29 cellular contexts compared by ENCODE assay signal in genomic region chr6:99607416-99608036, GRCh38. TPM values are rescaled to one million over a fixed set of nuclear protein-coding genes. Genes with fewer than 3 reads are reported as not detected.
DNase-seq lines count a peak whose midpoint lies in the region; ATAC-seq and TF ChIP-seq lines count a peak whose summit lies in the region.
"Had no signal": no experiment of that assay in that cellular context is flagged by ENCODE, and none has a peak within 500 bp of the region (broad histone marks: within the 10 kb centered on the region; RNA-seq: fewer than 3 reads in every experiment).

No MANE protein-coding gene starts in this region.

- peaks cover 79% of the 10 kb centered on the region for H3K27me3 Mint-ChIP-seq in activated CD4-positive, alpha-beta T cell treated with anti-CD3 and anti-CD28 coated beads for 36 hours
- peaks cover 36% of the 10 kb centered on the region for H3K27me3 Mint-ChIP-seq in glutamatergic neuron (ENCODE audit: unreplicated experiment)
- H3K27me3 Mint-ChIP-seq in stimulated activated naive B cell treated with anti-CD40 and anti-IgM and Interleukin-4, amounts not matched to agents 10 μg/mL and 1 μg/mL and 100 μg/mL, for 72 hours, result peaks cover 64 to 88% of the 10 kb centered on the region in 2 donors

- H3K36me3 Mint-ChIP-seq in activated CD4-positive, alpha-beta T cell treated with anti-CD3 and anti-CD28 coated beads for 36 hours (ENCODE audit: low read depth), result no peaks in the 10 kb centered on the region
- H3K36me3 Mint-ChIP-seq in glutamatergic neuron (ENCODE audit: unreplicated experiment), result peaks cover 4% of the 10 kb centered on the region
- peaks cover 0 to 6% of the 10 kb centered on the region in 2 donors for H3K36me3 Mint-ChIP-seq in stimulated activated naive B cell treated with anti-CD40 and anti-IgM and Interleukin-4, amounts not matched to agents 10 μg/mL and 1 μg/mL and 100 μg/mL, for 72 hours
- H3K36me3 Mint-ChIP-seq: T-cell had no signal

- peak overlapping the region; percentile 20 for H3K4me3 Mint-ChIP-seq in activated CD4-positive, alpha-beta T cell treated with anti-CD3 and anti-CD28 coated beads for 36 hours
- peak overlapping the region; percentile 88 for H3K4me3 Mint-ChIP-seq in glutamatergic neuron (ENCODE audit: unreplicated experiment)
- H3K4me3 Mint-ChIP-seq in stimulated activated naive B cell treated with anti-CD40 and anti-IgM and Interleukin-4, amounts not matched to agents 10 μg/mL and 1 μg/mL and 100 μg/mL, for 72 hours, result peak overlapping the region in 1 of 2 donors; percentile 39
- H3K4me3 Mint-ChIP-seq: stimulated activated naive CD8-positive, alpha-beta T cell treated with anti-CD3 and anti-CD28 coated beads, Interleukin-15, Interleukin-2, amounts not matched to agents 100 ng/mL and 50 ng/mL, for 24 hours; T-cell had no signal

- intact Hi-C loops in activated CD4-positive, alpha-beta T cell treated with anti-CD3 and anti-CD28 coated beads for 36 hours (cut with DNase I, micrococcal nuclease), result loop anchor here (2.0 to 5.0 kb wide), 3 partner anchors 775 to 859 kb away; partner anchors contain the start of genes POU3F2 (in 1 of the 2) and SIM1 (in 1 of the 2)
- intact Hi-C loops in spleen (cut with DNase I; ENCODE audit: low total_unique reads), result no loop called here

- ATAC-seq in activated CD4-positive, alpha-beta T cell treated with anti-CD3 and anti-CD28 coated beads for 36 hours, result no peak
- ATAC-seq in stimulated activated naive B cell treated with anti-CD40 and anti-IgM and Interleukin-4, amounts not matched to agents 10 μg/mL and 1 μg/mL and 100 μg/mL, for 72 hours (replicated peaks), result no peak
- ATAC-seq: naive thymus-derived CD4-positive, alpha-beta T cell; T-cell had no signal

- TF ChIP-seq POLR2A in spleen (IDR thresholded peaks at IDR 0.05), result no peak

- H3K9me3 Mint-ChIP-seq in activated CD4-positive, alpha-beta T cell treated with anti-CD3 and anti-CD28 coated beads for 36 hours (ENCODE audit: low read depth), result peaks cover 5% of the 10 kb centered on the region
- peaks cover 17% of the 10 kb centered on the region for H3K9me3 Mint-ChIP-seq in glutamatergic neuron (ENCODE audit: unreplicated experiment)
- H3K9me3 Mint-ChIP-seq in stimulated activated naive B cell treated with anti-CD40 and anti-IgM and Interleukin-4, amounts not matched to agents 10 μg/mL and 1 μg/mL and 100 μg/mL, for 72 hours, result no peaks in the 10 kb centered on the region

- peaks cover 17 to 56% (median 38%) of the 10 kb centered on the region in 6 donors for H3K4me1 ChIP-seq in spleen

- peaks cover 33 to 100% (median 100%) of the 10 kb centered on the region in 7 donors for H3K27me3 ChIP-seq in spleen (replicated peaks in 1 of 7)

- POLR2A ChIA-PET in activated CD4-positive, alpha-beta T cell treated with anti-CD3 and anti-CD28 coated beads for 36 hours (lab: Charles Lee), result interaction anchor here (0.7 kb wide), 1 partner anchor 10 kb away, joined by 6 read pairs; no protein-coding TSS in a partner anchor

- CTCF ChIA-PET in activated CD4-positive, alpha-beta T cell treated with anti-CD3 and anti-CD28 coated beads for 36 hours (lab: Charles Lee), result interaction anchor here (2.0 kb wide), 1 partner anchor 19 kb away, joined by 5 read pairs; no protein-coding TSS in a partner anchor

- H3K9me3 ChIP-seq in spleen, result no peaks in the 10 kb centered on the region
- H3K9me3 ChIP-seq: SJSA1, thoracic aorta had no signal

- H3K4me3 ChIP-seq in spleen, result peak overlapping the region in 1 of 8 donors; percentile 2
- H3K4me3 ChIP-seq: SJSA1, thoracic aorta had no signal

- 7 to 18% (median 9%) methylated on average over 31 to 34 of the region's 34 CpGs for WGBS in spleen, 5 donors

- peaks cover 54% of the 10 kb centered on the region for H3K4me1 Mint-ChIP-seq in activated CD4-positive, alpha-beta T cell treated with anti-CD3 and anti-CD28 coated beads for 36 hours
- H3K4me1 Mint-ChIP-seq in glutamatergic neuron (ENCODE audit: low read depth, unreplicated experiment), result peaks cover 40% of the 10 kb centered on the region
- peaks cover 18 to 61% of the 10 kb centered on the region in 2 donors for H3K4me1 Mint-ChIP-seq in stimulated activated naive B cell treated with anti-CD40 and anti-IgM and Interleukin-4, amounts not matched to agents 10 μg/mL and 1 μg/mL and 100 μg/mL, for 72 hours

- DNase-seq in activated CD4-positive, alpha-beta T cell treated with anti-CD3 and anti-CD28 coated beads for 36 hours, result no peak
- no peak for DNase-seq in activated CD4-positive, alpha-beta T cell treated with anti-CD3 and anti-CD28 coated beads for 1 hour
- peak; percentile 4 for DNase-seq in stimulated activated CD4-positive, alpha-beta T cell treated with anti-CD3 and anti-CD28 coated beads, Interleukin-15, amount 100 ng/mL, for 24 hours
- no peak for DNase-seq in stimulated activated CD4-positive, alpha-beta T cell treated with anti-CD3 and anti-CD28 coated beads, Interleukin-1b, Interleukin-23, amount 100 ng/mL, for 48 hours
- DNase-seq in glutamatergic neuron (no peak), MV-4-11 (lab: John Stamatoyannopoulos, UW) (no peak), spleen (no peak)
- DNase-seq in stimulated activated naive B cell treated with anti-CD40 and anti-IgM and Interleukin-4, amounts not matched to agents 10 μg/mL and 1 μg/mL and 100 μg/mL, for 72 hours, result no peak
- DNase-seq: activated effector memory CD4-positive, alpha-beta T cell treated with Interleukin-2 at 50 U/mL for 16 hours; activated T-cell treated with anti-CD3 and anti-CD28 coated beads, Interleukin-2, amount 50 U/mL, for 1 hour; central memory CD4-positive, alpha-beta T cell; DND-41; KBM-7; midbrain; naive thymus-derived CD4-positive, alpha-beta T cell; NCI-H187 treated with DMSO at 0.1 percent for 48 hours; NCI-H2171; NCI-H510A; T-cell had no signal

- no peaks in the 10 kb centered on the region for H3K36me3 ChIP-seq in spleen
- H3K36me3 ChIP-seq: SJSA1, thoracic aorta had no signal

- no peak overlapping the region for H3K27ac ChIP-seq in spleen
- H3K27ac ChIP-seq: SJSA1, thoracic aorta had no signal

- TF ChIP-seq CTCF in glutamatergic neuron (IDR thresholded peaks at IDR 0.05; ENCODE audit: partially characterized antibody, unreplicated experiment) (no peak), spleen (IDR thresholded peaks at IDR 0.05 in 8 of 11, conservative IDR thresholded peaks at IDR 0.05 in 3 of 11) (no peak)

- no peak overlapping the region for H3K27ac Mint-ChIP-seq in activated CD4-positive, alpha-beta T cell treated with anti-CD3 and anti-CD28 coated beads for 36 hours
- H3K27ac Mint-ChIP-seq in glutamatergic neuron (ENCODE audit: unreplicated experiment), result peak overlapping the region; percentile 77
- peak overlapping the region; percentile 59 for H3K27ac Mint-ChIP-seq in stimulated activated naive B cell treated with anti-CD40 and anti-IgM and Interleukin-4, amounts not matched to agents 10 μg/mL and 1 μg/mL and 100 μg/mL, for 72 hours
- H3K27ac Mint-ChIP-seq: stimulated activated naive CD8-positive, alpha-beta T cell treated with anti-CD3 and anti-CD28 coated beads, Interleukin-15, Interleukin-2, amounts not matched to agents 100 ng/mL and 50 ng/mL, for 24 hours had no signal

RNA-seq across cellular contexts. Expression of gene PRDM13, which starts 0.9 kb away (rescaled TPM):
- not detected for total RNA-seq in activated CD4-positive, alpha-beta T cell treated with anti-CD3 and anti-CD28 coated beads for 36 hours
- total RNA-seq in glutamatergic neuron (ENCODE audit: unreplicated experiment), result 13.9 TPM
- not detected for total RNA-seq in spleen
- under 1 TPM in 1 of 3 donors, not detected in 2; 0.02 TPM for polyA plus RNA-seq in spleen
- total RNA-seq: A172; HT1080; M059J; naive thymus-derived CD4-positive, alpha-beta T cell; osteocyte; RPMI7951; SJSA1; skeletal muscle tissue; T-cell; thoracic aorta had no signal
- polyA plus RNA-seq: keratinocyte; naive thymus-derived CD4-positive, alpha-beta T cell had no signal

RNA-seq across cellular contexts. Expression of gene CCNC, which starts 39.1 kb away (rescaled TPM):
- 10 to 100 TPM; 50.7 to 67.3 TPM for total RNA-seq in activated CD4-positive, alpha-beta T cell treated with anti-CD3 and anti-CD28 coated beads for 36 hours
- 49.3 TPM for total RNA-seq in glutamatergic neuron (ENCODE audit: unreplicated experiment)
- total RNA-seq in spleen, result 10 to 100 TPM; 40.0 to 66.0 (median 44.5) TPM
- 10 to 100 TPM; 28.8 to 32.7 (median 30.0) TPM for polyA plus RNA-seq in spleen

Comparison
In these comparisons a context has a peak if more than half of its experiments do, and no peak if none do; other contexts are left out.
1. RNA of gene PRDM13, which starts 0.9 kb away (total RNA-seq): 13.9 TPM in glutamatergic neuron (single experiment); not detected in activated CD4-positive, alpha-beta T cell treated with anti-CD3 and anti-CD28 coated beads for 36 hours and not detected in spleen; every median in the first group is over 10 times any median in the second.